In genomic region chr9:135157856-135158571, GRCh38 we compare ENCODE assay signal across 21 cellular contexts.
A peak's percentile ranks its signal among the peaks of the same experiment; 100 is the strongest.
DNase-seq lines count a peak whose midpoint lies in the region; FAIRE-seq and TF ChIP-seq lines count a peak whose summit lies in the region.
"Had no signal": no experiment of that assay in that cellular context is flagged by ENCODE, and none has a peak within 500 bp of the region (broad histone marks: within the 10 kb centered on the region; RNA-seq: fewer than 3 reads in every experiment).

No MANE protein-coding gene starts in this region.

- no peaks in the 10 kb centered on the region for H3K27me3 ChIP-seq in A673 (replicated peaks; ENCODE audit: insufficient read depth, low read depth, low read length, poor library complexity)
- H3K27me3 ChIP-seq in osteoblast (ENCODE audit: insufficient read depth, low read length) = no peaks in the 10 kb centered on the region
- no peaks in the 10 kb centered on the region for H3K27me3 ChIP-seq in Karpas-422 (ENCODE audit: low read length)

- H3K4me1 ChIP-seq in A673 (ENCODE audit: insufficient read depth, low read length, poor library complexity, severe bottlenecking) (peaks cover 52% of the 10 kb centered on the region), osteoblast (ENCODE audit: insufficient read depth, low read length) (no peaks in the 10 kb centered on the region), Karpas-422 (ENCODE audit: low read length) (no peaks in the 10 kb centered on the region)
- H3K4me1 ChIP-seq: A549; BLaER1 treated with 17β-estradiol and CSF1 and Interleukin-3, amounts not matched to agents 10 nM and 100 nM; Caco-2 had no signal

- FAIRE-seq in frontal cortex (lab: Jason Lieb, UNC) = no peak
- FAIRE-seq: A549, D721Med, G401.6, GM12891, GM19239 had no signal

- BruUV-seq in A673 (replicated peaks; lab: Mats Ljungman, UMichigan) = TSS peak; percentile 36

- H3K9me3 ChIP-seq in A673 (ENCODE audit: low read depth, low read length, poor library complexity, severe bottlenecking) = no peaks in the 10 kb centered on the region
- no peaks in the 10 kb centered on the region for H3K9me3 ChIP-seq in SK-N-MC (ENCODE audit: low read depth, low read length)
- no peaks in the 10 kb centered on the region for H3K9me3 ChIP-seq in osteoblast (ENCODE audit: low read depth, low read length)
- H3K9me3 ChIP-seq in Karpas-422 (ENCODE audit: low read length) = no peaks in the 10 kb centered on the region
- H3K9me3 ChIP-seq: A549; BLaER1 treated with 17β-estradiol and CSF1 and Interleukin-3, amounts not matched to agents 10 nM and 100 nM; Caco-2 had no signal

- CTCF ChIA-PET in A673 (lab: Charles Lee) = no interaction called here

- no peaks in the 10 kb centered on the region for H3K9me2 ChIP-seq in Karpas-422 (replicated peaks; ENCODE audit: insufficient read depth, low read length)

- H4K20me1 ChIP-seq in osteoblast (ENCODE audit: insufficient read depth, low read length) = no peaks in the 10 kb centered on the region
- no peaks in the 10 kb centered on the region; the same call in 1 of the 2 replicates for H4K20me1 ChIP-seq in Karpas-422 (ENCODE audit: insufficient read depth, low read depth, low read length)

- H3K4me2 ChIP-seq in osteoblast (ENCODE audit: insufficient read depth, low read length) = no peak overlapping the region
- no peak overlapping the region for H3K4me2 ChIP-seq in Karpas-422 (ENCODE audit: low read depth, low read length, poor library complexity, severe bottlenecking)
- H3K4me2 ChIP-seq: A549; BLaER1 treated with 17β-estradiol and CSF1 and Interleukin-3, amounts not matched to agents 10 nM and 100 nM had no signal

- H3K4me3 ChIP-seq in A673 (ENCODE audit: low read depth, low read length, poor library complexity, severe bottlenecking) (no peak overlapping the region), SK-N-MC (peak overlapping the region; percentile 46), osteoblast (ENCODE audit: insufficient read depth, low read length) (no peak overlapping the region), Karpas-422 (ENCODE audit: low read length) (no peak overlapping the region)
- H3K4me3 ChIP-seq: A549; BLaER1 treated with 17β-estradiol and CSF1 and Interleukin-3, amounts not matched to agents 10 nM and 100 nM had no signal

- H3K79me2 ChIP-seq in osteoblast (ENCODE audit: insufficient read depth, low read length) (no peaks in the 10 kb centered on the region), Karpas-422 (ENCODE audit: low read length) (no peaks in the 10 kb centered on the region)

- POLR2A ChIA-PET in A673 (lab: Charles Lee; ENCODE audit: low non-redundant PET) = no interaction called here

- peak; percentile 83 for DNase-seq in A673 (ENCODE audit: low spot score)
- peak; percentile 87 for DNase-seq in SK-N-MC (ENCODE audit: low read depth, low spot score)
- DNase-seq in osteoblast (ENCODE audit: insufficient read length, low spot score, missing footprints) = peak; percentile 39
- no peak for DNase-seq in NCI-H82 treated with DMSO at 0.1 percent for 48 hours (lab: John Stamatoyannopoulos, UW; ENCODE audit: unreplicated experiment)
- no peak for DNase-seq in Karpas-422
- no peak for DNase-seq in frontal cortex (ENCODE audit: low spot score in 2 of 2)
- DNase-seq: ACHN; Caco-2; Calu3; CD4-positive, alpha-beta T cell; CD8-positive, alpha-beta T cell; DMS79 treated with DMSO at 0.1 percent for 48 hours; GF-D8 had no signal

- intact Hi-C loops in A673 (cut with micrococcal nuclease; ENCODE audit: unreplicated experiment) = loop anchor here (2.0 to 5.0 kb wide), 2 partner anchors 71 to 183 kb away; partner anchors contain the start of gene OLFM1

- H2AFZ ChIP-seq in osteoblast (ENCODE audit: low read length) (no peak overlapping the region), Karpas-422 (ENCODE audit: low read length) (no peak overlapping the region)

- H3K36me3 ChIP-seq in A673 (ENCODE audit: insufficient read depth, low read length, poor library complexity, severe bottlenecking) (peaks cover 11% of the 10 kb centered on the region), SK-N-MC (ENCODE audit: insufficient read depth, low read length) (no peaks in the 10 kb centered on the region), osteoblast (ENCODE audit: insufficient read depth, low read length) (no peaks in the 10 kb centered on the region), Karpas-422 (ENCODE audit: insufficient read depth, low read length) (no peaks in the 10 kb centered on the region)
- H3K36me3 ChIP-seq: BLaER1 treated with 17β-estradiol and CSF1 and Interleukin-3, amounts not matched to agents 10 nM and 100 nM had no signal

- H3K27ac ChIP-seq in A673 (ENCODE audit: low read depth, low read length, poor library complexity, severe bottlenecking) (peak overlapping the region; percentile 94), SK-N-MC (peak overlapping the region; percentile 96), osteoblast (ENCODE audit: low read depth, low read length) (no peak overlapping the region), Karpas-422 (ENCODE audit: low read length) (no peak overlapping the region)
- H3K27ac ChIP-seq: 22Rv1; A549; BLaER1 treated with 17β-estradiol and CSF1 and Interleukin-3, amounts not matched to agents 10 nM and 100 nM; C4-2B had no signal

- H3K9ac ChIP-seq in SK-N-MC (ENCODE audit: insufficient read length) (no peak overlapping the region), Karpas-422 (ENCODE audit: low read length) (no peak overlapping the region)
- H3K9ac ChIP-seq: BLaER1 treated with 17β-estradiol and CSF1 and Interleukin-3, amounts not matched to agents 10 nM and 100 nM had no signal

- TF ChIP-seq CTCF in A673 (conservative IDR thresholded peaks at IDR 0.05; ENCODE audit: low read depth, low read length) (no peak), osteoblast (IDR thresholded peaks at IDR 0.05; ENCODE audit: extremely low read depth, low read depth, low read length) (no peak)

Comparison
In these comparisons a context has a peak if more than half of its experiments do, and no peak if none do; other contexts are left out.
1. DNase-seq: peak in A673 (single experiment), SK-N-MC (single experiment) and osteoblast (single experiment); none in NCI-H82 treated with DMSO at 0.1 percent for 48 hours (single experiment), Karpas-422 (single experiment) and frontal cortex (0 of 2).
2. H3K27ac ChIP-seq: peak in A673 (single experiment) and SK-N-MC (single experiment); none in osteoblast (single experiment) and Karpas-422 (single experiment).